27 cellular contexts compared by ENCODE assay signal in the genomic region with DNA sequence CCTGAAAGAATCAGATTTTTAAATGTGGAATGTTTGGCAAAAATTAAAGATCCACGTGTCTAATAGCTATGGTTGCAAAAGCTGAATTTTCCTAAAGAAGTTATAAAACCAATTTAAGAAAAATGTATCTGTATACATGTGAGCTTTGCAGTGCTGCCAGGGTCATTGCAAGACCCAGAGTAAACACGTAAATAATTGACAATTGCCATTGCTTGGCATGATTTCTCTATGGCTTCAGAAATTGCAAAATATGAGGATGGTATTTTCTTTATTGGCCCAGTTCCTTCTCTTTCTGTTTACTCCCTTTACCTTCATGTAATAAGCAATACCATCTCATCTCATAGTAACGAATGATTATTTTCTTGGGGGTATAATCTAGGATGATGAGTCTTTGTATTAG.
A peak's percentile ranks its signal among the peaks of the same experiment; 100 is the strongest.
DNase-seq lines count a peak whose midpoint lies in the region; ATAC-seq, FAIRE-seq and TF ChIP-seq lines count a peak whose summit lies in the region.
"Had no signal": no experiment of that assay in that cellular context is flagged by ENCODE, and none has a peak within 500 bp of the region (broad histone marks: within the 10 kb centered on the region; RNA-seq: fewer than 3 reads in every experiment).

No MANE protein-coding gene starts in this region.

- DNase-seq in H54 (ENCODE audit: insufficient read length, low spot score): no peak
- DNase-seq in left lobe of liver (ENCODE audit: low spot score): no peak
- DNase-seq: 8988T; ACHN; AML-193; BE2C; C1 segment of cervical spinal cord; Caco-2; Calu3; CD4-positive, alpha-beta memory T cell; CD4-positive, alpha-beta T cell; CD4-positive, CD25-positive, alpha-beta regulatory T cell; CD8-positive, alpha-beta memory T cell; CD8-positive, alpha-beta T cell; COR-L47; DMS 273 treated with DMSO at 0.1 percent for 48 hours; DMS153; DMS53; DMS79; DMS79 treated with DMSO at 0.1 percent for 48 hours; DND-41; EL had no signal

- ATAC-seq in left lobe of liver (peak; percentile 29), HG03565 (IDR thresholded peaks at IDR 0.05; ENCODE audit: unreplicated experiment) (no peak), HG02763 (IDR thresholded peaks at IDR 0.05; ENCODE audit: unreplicated experiment) (no peak)
- ATAC-seq: A549; CD8-positive, alpha-beta T cell had no signal

- no peak for TF ChIP-seq POLR2A in H54 (IDR thresholded peaks at IDR 0.05; ENCODE audit: low read depth, low read length)

- peak; percentile 74 for FAIRE-seq in H54 (lab: Jason Lieb, UNC)
- FAIRE-seq: A204.1, A549, D721Med had no signal
